8 cellular contexts compared by ENCODE assay signal in the genomic region with DNA sequence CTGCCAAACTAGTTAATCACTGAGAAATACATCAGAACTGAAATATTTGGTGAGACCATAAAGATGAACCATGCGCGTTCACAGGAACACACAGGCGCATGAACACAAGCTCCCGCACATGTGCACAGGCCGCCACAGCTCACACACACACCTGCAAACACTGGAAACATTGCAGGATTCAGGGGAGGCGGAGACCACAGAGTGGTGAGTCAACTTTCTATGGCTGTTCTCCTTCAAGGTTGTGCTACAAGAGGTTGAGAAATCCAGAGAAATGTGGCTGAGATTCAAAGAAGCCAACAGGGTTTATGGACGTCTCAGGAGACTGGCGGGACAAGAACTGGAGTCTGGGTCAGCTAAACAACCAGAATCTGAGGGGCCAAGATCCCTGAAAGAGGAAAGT. TPM values are rescaled to one million over a fixed set of nuclear protein-coding genes. Genes with fewer than 3 reads are reported as not detected.
DNase-seq lines count a peak whose midpoint lies in the region; ATAC-seq and TF ChIP-seq lines count a peak whose summit lies in the region.

No MANE protein-coding gene starts in this region.

- H3K27me3 ChIP-seq in CD8-positive, alpha-beta memory T cell (ENCODE audit: insufficient read depth, low read length, poor library complexity, severe bottlenecking) = no peaks in the 10 kb centered on the region
- no peaks in the 10 kb centered on the region for H3K27me3 ChIP-seq in skeletal muscle tissue (ENCODE audit: control insufficient read depth in 3 of 3, insufficient read depth in 3 of 3, low read length in 3 of 3)

- TF ChIP-seq CTCF in epithelial cell of proximal tubule (conservative IDR thresholded peaks at IDR 0.05; ENCODE audit: low read depth, low read length) = no peak

- peaks cover 0 to 2% (median 0%) of the 10 kb centered on the region in 5 donors for H3K9me3 Mint-ChIP-seq in CD8-positive, alpha-beta memory T cell

- no peak for ATAC-seq in GM19023 (IDR thresholded peaks at IDR 0.05; ENCODE audit: unreplicated experiment)
- ATAC-seq in left lobe of liver = no peak
- ATAC-seq in GM18870 (IDR thresholded peaks at IDR 0.05; ENCODE audit: unreplicated experiment) = no peak

- peaks cover 71 to 90% (median 83%) of the 10 kb centered on the region in 3 donors for H3K4me1 Mint-ChIP-seq in CD8-positive, alpha-beta memory T cell

- peaks cover 17 to 39% (median 27%) of the 10 kb centered on the region in 3 donors for H3K36me3 Mint-ChIP-seq in CD8-positive, alpha-beta memory T cell

- no peak overlapping the region for H3K27ac ChIP-seq in CD8-positive, alpha-beta memory T cell (ENCODE audit: low read depth, low read length)
- H3K27ac ChIP-seq in skeletal muscle tissue (ENCODE audit: low read depth, low read length) = peak overlapping the region; percentile 63

- peak overlapping the region; percentile 38 for H3K4me3 ChIP-seq in CD8-positive, alpha-beta memory T cell (ENCODE audit: low read length)
- no peak overlapping the region for H3K4me3 ChIP-seq in epithelial cell of proximal tubule (ENCODE audit: low read depth, low read length)
- H3K4me3 ChIP-seq in skeletal muscle tissue (ENCODE audit: low read length in 3 of 3) = no peak overlapping the region

- peaks cover 12% of the 10 kb centered on the region for H3K36me3 ChIP-seq in CD8-positive, alpha-beta memory T cell (ENCODE audit: insufficient read depth, low read length)
- H3K36me3 ChIP-seq in skeletal muscle tissue (ENCODE audit: control insufficient read depth in 3 of 3, insufficient read depth in 3 of 3, low read length in 3 of 3) = peaks cover 0 to 6% (median 4%) of the 10 kb centered on the region in 3 donors

- H3K4me3 Mint-ChIP-seq in CD8-positive, alpha-beta memory T cell = peak overlapping the region; percentile 38 to 87 (median 62)

- peak overlapping the region; percentile 38 to 97 (median 87) for H3K27ac Mint-ChIP-seq in CD8-positive, alpha-beta memory T cell

- POLR2A ChIA-PET in CD8-positive, alpha-beta memory T cell (lab: Charles Lee) = interaction anchor here (2.2 kb wide), 1 partner anchor 12 kb away, joined by 13 read pairs; no protein-coding TSS in a partner anchor

- H3K9ac ChIP-seq in skeletal muscle tissue (ENCODE audit: low read depth in 1 of 3, low read length in 3 of 3) = no peak overlapping the region

- H3K9me3 ChIP-seq in CD8-positive, alpha-beta memory T cell (ENCODE audit: low read length) = no peaks in the 10 kb centered on the region
- H3K9me3 ChIP-seq in skeletal muscle tissue (ENCODE audit: control insufficient read depth in 3 of 3, low read length in 3 of 3) = no peaks in the 10 kb centered on the region

- no peaks in the 10 kb centered on the region for H3K27me3 Mint-ChIP-seq in CD8-positive, alpha-beta memory T cell

- DNase-seq in CD8-positive, alpha-beta memory T cell = no peak
- DNase-seq in activated CD4-positive, alpha-beta T cell treated with anti-CD3 and anti-CD28 coated beads for 48 hours = peak; percentile 82
- DNase-seq in epithelial cell of proximal tubule (ENCODE audit: low read depth) (peak; percentile 59), left lobe of liver (ENCODE audit: low spot score) (no peak), cerebellar cortex (ENCODE audit: low spot score) (no peak)

- H3K4me1 ChIP-seq in CD8-positive, alpha-beta memory T cell (ENCODE audit: insufficient read depth, low read length) = peaks cover 69% of the 10 kb centered on the region
- H3K4me1 ChIP-seq in skeletal muscle tissue (ENCODE audit: control insufficient read depth in 3 of 3, insufficient read depth in 3 of 3, low read length in 3 of 3) = peaks cover 33 to 43% (median 36%) of the 10 kb centered on the region in 3 donors

- CTCF ChIA-PET in CD8-positive, alpha-beta memory T cell (lab: Charles Lee) = interaction anchor here (1.1 kb wide), 1 partner anchor 16 kb away, joined by 3 read pairs; no protein-coding TSS in a partner anchor

RNA-seq across cellular contexts. Expression of gene ESYT2, which starts 17.8 kb away (rescaled TPM):
- total RNA-seq in CD8-positive, alpha-beta memory T cell = 10 to 100 TPM; 55.6 to 56.1 TPM
- polyA plus RNA-seq in CD8-positive, alpha-beta memory T cell = 99.4 TPM
- total RNA-seq in epithelial cell of proximal tubule (43.4 and 50.1 TPM in 2 replicates), skeletal muscle tissue (38.1 TPM), left lobe of liver (19.6 TPM)

RNA-seq across cellular contexts. Expression of gene DYNC2I1, which starts 44.9 kb away (rescaled TPM):
- 10 to 100 TPM in 1 of 2 experiments, 1 to 10 TPM in 1; 9.8 to 10.6 TPM for total RNA-seq in CD8-positive, alpha-beta memory T cell
- 22.7 TPM for polyA plus RNA-seq in CD8-positive, alpha-beta memory T cell
- total RNA-seq in epithelial cell of proximal tubule (4.1 and 6.2 TPM in 2 replicates), skeletal muscle tissue (5.7 TPM), left lobe of liver (6.7 TPM)

Comparison
In these comparisons a context has a peak if more than half of its experiments do, and no peak if none do; other contexts are left out.
1. DNase-seq: peak in activated CD4-positive, alpha-beta T cell treated with anti-CD3 and anti-CD28 coated beads for 48 hours (single experiment) and epithelial cell of proximal tubule (single experiment); none in CD8-positive, alpha-beta memory T cell (0 of 5), left lobe of liver (single experiment) and cerebellar cortex (single experiment).